In genomic region chr13:23749288-23749880, GRCh38 we compare ENCODE assay signal across 28 cellular contexts.
DNase-seq lines count a peak whose midpoint lies in the region; ATAC-seq, FAIRE-seq and TF ChIP-seq lines count a peak whose summit lies in the region.
"Had no signal": no experiment of that assay in that cellular context is flagged by ENCODE, and none has a peak within 500 bp of the region (broad histone marks: within the 10 kb centered on the region; RNA-seq: fewer than 3 reads in every experiment).

No MANE protein-coding gene starts in this region.

- H3K27ac Mint-ChIP-seq in astrocyte (ENCODE audit: unreplicated experiment) (no peak overlapping the region), nephron (peak overlapping the region; percentile 40 to 83 (median 69))
- H3K27ac Mint-ChIP-seq: activated CD4-positive, alpha-beta T cell treated with anti-CD3 and anti-CD28 coated beads for 36 hours; activated CD8-positive, alpha-beta T cell treated with anti-CD3 and anti-CD28 coated beads for 36 hours; activated naive CD4-positive, alpha-beta T cell treated with anti-CD3 and anti-CD28 coated beads, Interleukin-2, amount 50 U/mL, for 24 hours; stimulated activated naive CD8-positive, alpha-beta T cell treated with anti-CD3 and anti-CD28 coated beads, Interleukin-15, amount 100 ng/mL, for 72 hours; T-helper 2 cell treated with Interferon-gamma antibody and Interleukin-4, amounts not matched to agents 5 μg/mL and 100 μg/mL, for 36 hours had no signal

- H4K20me1 ChIP-seq in astrocyte (ENCODE audit: insufficient read depth, low read length): no peaks in the 10 kb centered on the region
- H4K20me1 ChIP-seq: BLaER1 had no signal

- DNase-seq in GM12891 (ENCODE audit: insufficient read length, low spot score) (no peak), astrocyte (ENCODE audit: low read depth) (no peak), ascending aorta (ENCODE audit: low spot score in 2 of 2) (no peak), NCI-H345 treated with DMSO at 0.1 percent for 48 hours (lab: John Stamatoyannopoulos, UW; ENCODE audit: unreplicated experiment) (no peak), pancreas (no peak)
- DNase-seq: activated CD4-positive, alpha-beta T cell treated with anti-CD3 and anti-CD28 coated beads for 36 hours; activated CD8-positive, alpha-beta memory T cell treated with anti-CD3 and anti-CD28 coated beads, Interleukin-2, amount 50 U/mL, for 48 hours; activated CD8-positive, alpha-beta T cell treated with anti-CD3 and anti-CD28 coated beads for 36 hours; amniotic stem cell; left cardiac atrium; mammary epithelial cell; MV-4-11; NCI-H1436 treated with DMSO at 0.1 percent for 48 hours; sigmoid colon; stimulated activated CD4-positive, alpha-beta T cell treated with anti-CD3 and anti-CD28 coated beads, Interleukin-12 subunit alpha, Interleukin-12 subunit beta, amount 100 ng/mL, for 4 hours; stimulated activated CD4-positive, alpha-beta T cell treated with anti-CD3 and anti-CD28 coated beads, Interleukin-2, amount 100 ng/mL, for 48 hours; stimulated activated naive CD8-positive, alpha-beta T cell treated with anti-CD3 and anti-CD28 coated beads, Interleukin-15, amount 100 ng/mL, for 72 hours had no signal

- H2AFZ ChIP-seq in astrocyte (ENCODE audit: low read depth, low read length): no peak overlapping the region

- H3K36me3 ChIP-seq in astrocyte (ENCODE audit: insufficient read depth, low read length) (no peaks in the 10 kb centered on the region), ascending aorta (peaks cover 0 to 7% of the 10 kb centered on the region in 2 donors), pancreas (no peaks in the 10 kb centered on the region)
- H3K36me3 ChIP-seq: BLaER1, sigmoid colon, vagina had no signal

- H3K4me2 ChIP-seq in astrocyte (ENCODE audit: low read length): no peak overlapping the region
- H3K4me2 ChIP-seq: BLaER1 had no signal

- H3K4me3 Mint-ChIP-seq in astrocyte (ENCODE audit: unreplicated experiment) (no peak overlapping the region), nephron (no peak overlapping the region)
- H3K4me3 Mint-ChIP-seq: activated CD4-positive, alpha-beta T cell treated with anti-CD3 and anti-CD28 coated beads for 36 hours; activated CD8-positive, alpha-beta T cell treated with anti-CD3 and anti-CD28 coated beads for 36 hours; activated naive CD4-positive, alpha-beta T cell treated with anti-CD3 and anti-CD28 coated beads, Interleukin-2, amount 50 U/mL, for 24 hours; activated T-helper 17 cell treated with anti-CD3 and anti-CD28 coated beads, Interleukin-2, amount 50 U/mL, for 72 hours; stimulated activated naive CD8-positive, alpha-beta T cell treated with anti-CD3 and anti-CD28 coated beads, Interleukin-15, amount 100 ng/mL, for 72 hours; T-helper 2 cell treated with Interferon-gamma antibody and Interleukin-4, amounts not matched to agents 5 μg/mL and 100 μg/mL, for 36 hours had no signal

- no peaks in the 10 kb centered on the region for H3K9me3 ChIP-seq in astrocyte (ENCODE audit: insufficient read depth, low read depth, low read length)
- H3K9me3 ChIP-seq in ascending aorta: no peaks in the 10 kb centered on the region
- H3K9me3 ChIP-seq in pancreas: no peaks in the 10 kb centered on the region
- H3K9me3 ChIP-seq: BLaER1, sigmoid colon, vagina had no signal

- H3K27ac ChIP-seq in 22Rv1 (0 out of 2 replicates have a peak overlapping the region, but pooled peaks have one; percentile 22), astrocyte (ENCODE audit: low read depth, low read length) (peak overlapping the region; percentile 89), ascending aorta (no peak overlapping the region), pancreas (no peak overlapping the region)
- H3K27ac ChIP-seq: BLaER1, sigmoid colon, vagina had no signal

- ATAC-seq in pancreas: no peak
- no peak for ATAC-seq in GM18498 (IDR thresholded peaks at IDR 0.05; ENCODE audit: unreplicated experiment)
- ATAC-seq: activated CD4-positive, alpha-beta T cell treated with anti-CD3 and anti-CD28 coated beads for 36 hours; activated CD8-positive, alpha-beta T cell treated with anti-CD3 and anti-CD28 coated beads for 36 hours; activated T-helper 17 cell treated with anti-CD3 and anti-CD28 coated beads, Interleukin-2, amount 50 U/mL, for 72 hours; Right ventricle myocardium inferior; stimulated activated naive CD8-positive, alpha-beta T cell treated with anti-CD3 and anti-CD28 coated beads, Interleukin-15, amount 100 ng/mL, for 72 hours had no signal

- FAIRE-seq in GM12891 (lab: Jason Lieb, UNC) (peak; percentile 74), astrocyte (lab: Jason Lieb, UNC) (no peak), pancreas (lab: Jason Lieb, UNC) (no peak)
- FAIRE-seq: bronchial epithelial cell, frontal cortex had no signal

- H3K4me3 ChIP-seq in astrocyte (ENCODE audit: insufficient read depth, low read depth, low read length) (no peak overlapping the region), ascending aorta (no peak overlapping the region), pancreas (no peak overlapping the region)
- H3K4me3 ChIP-seq: BLaER1, sigmoid colon, vagina had no signal

- H3K4me1 Mint-ChIP-seq in astrocyte (ENCODE audit: low read depth, unreplicated experiment) (peaks cover 17% of the 10 kb centered on the region), nephron (peaks cover 46% of the 10 kb centered on the region)

- no peaks in the 10 kb centered on the region for H3K79me2 ChIP-seq in astrocyte (ENCODE audit: insufficient read depth, low read length)

- no peak for TF ChIP-seq POLR2A in GM12891 (IDR thresholded peaks at IDR 0.05; ENCODE audit: low read depth, low read length)

- peaks cover 8% of the 10 kb centered on the region for H3K36me3 Mint-ChIP-seq in astrocyte (ENCODE audit: low read depth, unreplicated experiment)
- H3K36me3 Mint-ChIP-seq in nephron (ENCODE audit: low read depth): no peaks in the 10 kb centered on the region

- no peaks in the 10 kb centered on the region for H3K9me3 Mint-ChIP-seq in astrocyte (ENCODE audit: unreplicated experiment)
- H3K9me3 Mint-ChIP-seq in nephron: no peaks in the 10 kb centered on the region
- H3K9me3 Mint-ChIP-seq: activated CD8-positive, alpha-beta T cell treated with anti-CD3 and anti-CD28 coated beads for 36 hours; activated naive CD4-positive, alpha-beta T cell treated with anti-CD3 and anti-CD28 coated beads, Interleukin-2, amount 50 U/mL, for 24 hours; activated T-helper 17 cell treated with anti-CD3 and anti-CD28 coated beads, Interleukin-2, amount 50 U/mL, for 72 hours; stimulated activated naive CD8-positive, alpha-beta T cell treated with anti-CD3 and anti-CD28 coated beads, Interleukin-15, amount 100 ng/mL, for 72 hours; T-helper 2 cell treated with Interferon-gamma antibody and Interleukin-4, amounts not matched to agents 5 μg/mL and 100 μg/mL, for 36 hours had no signal

- H3K4me1 ChIP-seq in astrocyte (ENCODE audit: insufficient read depth, low read length) (peaks cover 41% of the 10 kb centered on the region), ascending aorta (no peaks in the 10 kb centered on the region), pancreas (peaks cover 5 to 25% (median 8%) of the 10 kb centered on the region in 3 donors)
- H3K4me1 ChIP-seq: BLaER1, sigmoid colon had no signal

- H3K27me3 ChIP-seq in astrocyte (ENCODE audit: insufficient read depth, low read length) (no peaks in the 10 kb centered on the region), ascending aorta (no peaks in the 10 kb centered on the region), pancreas (no peaks in the 10 kb centered on the region)
- H3K27me3 ChIP-seq: BLaER1, sigmoid colon, vagina had no signal

- 87 to 88% methylated on average over 8 of the region's 8 CpGs for WGBS in pancreas, 2 donors

- TF ChIP-seq CTCF in 22Rv1 (IDR thresholded peaks at IDR 0.05) (no peak), astrocyte (IDR thresholded peaks at IDR 0.05; ENCODE audit: insufficient read depth, low read depth, low read length) (no peak), nephron (IDR thresholded peaks at IDR 0.05; ENCODE audit: unreplicated experiment in 3 of 3) (no peak), ascending aorta (IDR thresholded peaks at IDR 0.05) (no peak), pancreas (IDR thresholded peaks at IDR 0.05) (no peak)

- H3K9ac ChIP-seq in astrocyte (ENCODE audit: low read length): peak overlapping the region; percentile 62
- H3K9ac ChIP-seq: BLaER1 had no signal

- intact Hi-C loops in ascending aorta (cut with DNase I): no loop called here
- intact Hi-C loops in pancreas (cut with DNase I): no loop called here

- no peaks in the 10 kb centered on the region for H3K27me3 Mint-ChIP-seq in astrocyte (ENCODE audit: low read depth, unreplicated experiment)
- H3K27me3 Mint-ChIP-seq in nephron (ENCODE audit: low read depth): no peaks in the 10 kb centered on the region
- H3K27me3 Mint-ChIP-seq: activated CD8-positive, alpha-beta T cell treated with anti-CD3 and anti-CD28 coated beads for 36 hours; activated naive CD4-positive, alpha-beta T cell treated with anti-CD3 and anti-CD28 coated beads, Interleukin-2, amount 50 U/mL, for 24 hours; activated T-helper 17 cell treated with anti-CD3 and anti-CD28 coated beads, Interleukin-2, amount 50 U/mL, for 72 hours; stimulated activated naive CD8-positive, alpha-beta T cell treated with anti-CD3 and anti-CD28 coated beads, Interleukin-15, amount 100 ng/mL, for 72 hours had no signal

TF ChIP-seq in GM12891, 5 proteins besides CTCF, POLR2A, EP300 and RAD21:
- no peak for TF ChIP-seq POLR2AphosphoS5 (IDR thresholded peaks at IDR 0.05; ENCODE audit: low read depth, low read length)
- no peak for TF ChIP-seq TAF1 (IDR thresholded peaks at IDR 0.05; ENCODE audit: low read depth, low read length)
- TF ChIP-seq SPI1 (IDR thresholded peaks at IDR 0.05; ENCODE audit: low read depth, low read length): no peak
- TF ChIP-seq PAX5 (IDR thresholded peaks at IDR 0.05; ENCODE audit: insufficient read depth, low read length, severe bottlenecking): no peak
- no peak for TF ChIP-seq POU2F2 (IDR thresholded peaks at IDR 0.05; ENCODE audit: low read depth, low read length)

Comparison
In these comparisons a context has a peak if more than half of its experiments do, and no peak if none do; other contexts are left out.
1. H3K27ac ChIP-seq: peak in 22Rv1 (single experiment) and astrocyte (single experiment); none in ascending aorta (0 of 2) and pancreas (0 of 4).